In the genomic region with DNA sequence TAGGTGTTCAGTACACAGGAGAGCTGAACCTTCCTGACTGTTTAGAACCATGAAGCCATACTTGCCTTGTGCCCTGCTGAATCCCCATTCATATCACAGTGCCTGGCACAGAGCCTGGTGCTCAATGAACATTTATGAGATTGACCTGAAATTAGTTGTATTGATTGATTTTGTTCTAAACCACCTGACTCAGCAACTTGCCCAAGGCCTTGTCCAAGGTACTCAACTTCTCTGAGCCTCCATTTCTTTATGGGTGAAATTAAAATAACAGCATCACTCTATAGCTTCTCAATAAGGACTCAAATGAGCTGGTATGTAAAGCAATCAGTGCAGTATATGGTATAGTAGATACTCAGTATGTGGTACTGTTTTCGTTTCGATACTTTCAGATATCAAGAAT, we compare ENCODE assay signal across 2 cellular contexts.
TF ChIP-seq lines count a peak whose summit lies in the region.

No MANE protein-coding gene starts in this region.

TF ChIP-seq in HepG2, 621 proteins besides CTCF, POLR2A, EP300 and RAD21 (continues in another document):
- TF ChIP-seq, protein P1, sequence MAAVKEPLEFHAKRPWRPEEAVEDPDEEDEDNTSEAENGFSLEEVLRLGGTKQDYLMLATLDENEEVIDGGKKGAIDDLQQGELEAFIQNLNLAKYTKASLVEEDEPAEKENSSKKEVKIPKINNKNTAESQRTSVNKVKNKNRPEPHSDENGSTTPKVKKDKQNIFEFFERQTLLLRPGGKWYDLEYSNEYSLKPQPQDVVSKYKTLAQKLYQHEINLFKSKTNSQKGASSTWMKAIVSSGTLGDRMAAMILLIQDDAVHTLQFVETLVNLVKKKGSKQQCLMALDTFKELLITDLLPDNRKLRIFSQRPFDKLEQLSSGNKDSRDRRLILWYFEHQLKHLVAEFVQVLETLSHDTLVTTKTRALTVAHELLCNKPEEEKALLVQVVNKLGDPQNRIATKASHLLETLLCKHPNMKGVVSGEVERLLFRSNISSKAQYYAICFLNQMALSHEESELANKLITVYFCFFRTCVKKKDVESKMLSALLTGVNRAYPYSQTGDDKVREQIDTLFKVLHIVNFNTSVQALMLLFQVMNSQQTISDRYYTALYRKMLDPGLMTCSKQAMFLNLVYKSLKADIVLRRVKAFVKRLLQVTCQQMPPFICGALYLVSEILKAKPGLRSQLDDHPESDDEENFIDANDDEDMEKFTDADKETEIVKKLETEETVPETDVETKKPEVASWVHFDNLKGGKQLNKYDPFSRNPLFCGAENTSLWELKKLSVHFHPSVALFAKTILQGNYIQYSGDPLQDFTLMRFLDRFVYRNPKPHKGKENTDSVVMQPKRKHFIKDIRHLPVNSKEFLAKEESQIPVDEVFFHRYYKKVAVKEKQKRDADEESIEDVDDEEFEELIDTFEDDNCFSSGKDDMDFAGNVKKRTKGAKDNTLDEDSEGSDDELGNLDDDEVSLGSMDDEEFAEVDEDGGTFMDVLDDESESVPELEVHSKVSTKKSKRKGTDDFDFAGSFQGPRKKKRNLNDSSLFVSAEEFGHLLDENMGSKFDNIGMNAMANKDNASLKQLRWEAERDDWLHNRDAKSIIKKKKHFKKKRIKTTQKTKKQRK (IDR thresholded peaks at IDR 0.05; ENCODE audit: low read length): no peak
- TF ChIP-seq MAFF (IDR thresholded peaks at IDR 0.05; ENCODE audit: low read depth, low read length) (peak; percentile 84), E2F1 (CRISPR knock-in tag; IDR thresholded peaks at IDR 0.05) (no peak), MAFK (conservative IDR thresholded peaks at IDR 0.05 in 1 of 2, IDR thresholded peaks at IDR 0.05 in 1 of 2; ENCODE audit: low read length in 2 of 2) (peak; percentile 79 to 91), ZBED4 (CRISPR knock-in tag; IDR thresholded peaks at IDR 0.05; ENCODE audit: borderline replicate concordance) (no peak), REST (IDR thresholded peaks at IDR 0.05; ENCODE audit: borderline replicate concordance in 1 of 2, low read depth in 1 of 2, low read length in 2 of 2) (peak in 1 of 2 experiments; percentile 72; a peak in 3 of 4 replicates)

TF ChIP-seq in IMR-90, 13 proteins besides CTCF, POLR2A, EP300 and RAD21:
- peak; percentile 84 for TF ChIP-seq MAFK (IDR thresholded peaks at IDR 0.05; ENCODE audit: low read depth, low read length)
- no peak for TF ChIP-seq MAZ (IDR thresholded peaks at IDR 0.05; ENCODE audit: borderline replicate concordance, low read depth, low read length)
TF ChIP-seq in IMR-90: peak in this region for 1.
